1 cellular context compared by ENCODE assay signal in genomic region chr2:16621348-16621747, GRCh38.
TF ChIP-seq lines count a peak whose summit lies in the region.

No MANE protein-coding gene starts in this region.

TF ChIP-seq in IMR-90, 13 proteins besides CTCF, POLR2A, EP300 and RAD21 (continued from another document):
- TF ChIP-seq, protein P1, sequence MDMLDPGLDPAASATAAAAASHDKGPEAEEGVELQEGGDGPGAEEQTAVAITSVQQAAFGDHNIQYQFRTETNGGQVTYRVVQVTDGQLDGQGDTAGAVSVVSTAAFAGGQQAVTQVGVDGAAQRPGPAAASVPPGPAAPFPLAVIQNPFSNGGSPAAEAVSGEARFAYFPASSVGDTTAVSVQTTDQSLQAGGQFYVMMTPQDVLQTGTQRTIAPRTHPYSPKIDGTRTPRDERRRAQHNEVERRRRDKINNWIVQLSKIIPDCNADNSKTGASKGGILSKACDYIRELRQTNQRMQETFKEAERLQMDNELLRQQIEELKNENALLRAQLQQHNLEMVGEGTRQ (IDR thresholded peaks at IDR 0.05; ENCODE audit: low read depth, low read length) = no peak
- TF ChIP-seq MAZ (IDR thresholded peaks at IDR 0.05; ENCODE audit: borderline replicate concordance, low read depth, low read length) = no peak
- no peak for TF ChIP-seq RFX5 (IDR thresholded peaks at IDR 0.05; ENCODE audit: low read depth, low read length)
- TF ChIP-seq MAFK (IDR thresholded peaks at IDR 0.05; ENCODE audit: low read depth, low read length) = no peak
- no peak for TF ChIP-seq BHLHE40 (IDR thresholded peaks at IDR 0.05; ENCODE audit: low read depth, low read length)
- TF ChIP-seq CHD1 (IDR thresholded peaks at IDR 0.05; ENCODE audit: low read depth, low read length) = no peak
- TF ChIP-seq RCOR1 (IDR thresholded peaks at IDR 0.05; ENCODE audit: insufficient replicate concordance, low read length) = no peak
- TF ChIP-seq NFE2L2 (IDR thresholded peaks at IDR 0.05; ENCODE audit: low read depth, low read length) = no peak
